16 cellular contexts compared by ENCODE assay signal in genomic region chr1:180951186-180951745, GRCh38. TPM values are rescaled to one million over a fixed set of nuclear protein-coding genes. Genes with fewer than 3 reads are reported as not detected.
DNase-seq lines count a peak whose midpoint lies in the region; ATAC-seq, FAIRE-seq and TF ChIP-seq lines count a peak whose summit lies in the region.
"Had no signal": no experiment of that assay in that cellular context is flagged by ENCODE, and none has a peak within 500 bp of the region (broad histone marks: within the 10 kb centered on the region; RNA-seq: fewer than 3 reads in every experiment).

No MANE protein-coding gene starts in this region.

- H3K18ac ChIP-seq in H1 (ENCODE audit: extremely low read depth, low read length): no peak overlapping the region

- H3K4me1 ChIP-seq in BLaER1 (peaks cover 40% of the 10 kb centered on the region), H1 (replicated peaks in 1 of 4; ENCODE audit: control insufficient read depth in 3 of 4, insufficient read depth in 4 of 4, low read length in 3 of 4) (peaks cover 0 to 8% (median 7%) of the 10 kb centered on the region in 4 experiments; a peak in 4 of 7 replicates), spleen (peaks cover 0 to 29% (median 16%) of the 10 kb centered on the region in 6 donors), gastrocnemius medialis (peaks cover 24 to 33% of the 10 kb centered on the region in 2 donors)
- H3K4me1 ChIP-seq: HAP-1, SJCRH30 had no signal

- no peak overlapping the region for H3K27ac ChIP-seq in BLaER1
- no peak overlapping the region for H3K27ac ChIP-seq in H1 (ENCODE audit: low read depth, low read length)
- H3K27ac ChIP-seq in spleen: no peak overlapping the region
- H3K27ac ChIP-seq in gastrocnemius medialis: no peak overlapping the region
- H3K27ac ChIP-seq: SJCRH30 had no signal

- H3K79me2 ChIP-seq in H1 (ENCODE audit: control insufficient read depth in 1 of 2, insufficient read depth in 2 of 2, low read length in 2 of 2): no peaks in the 10 kb centered on the region

- peak overlapping the region; percentile 46; the same call in 1 of the 2 replicates for H4K8ac ChIP-seq in H1 (ENCODE audit: extremely low read depth, insufficient read depth, low read length)

- no peak overlapping the region for H3K4me3 ChIP-seq in BLaER1
- no peak overlapping the region for H3K4me3 ChIP-seq in H7 (ENCODE audit: insufficient read depth, low read depth, low read length)
- no peak overlapping the region for H3K4me3 ChIP-seq in H1 (ENCODE audit: extremely low read depth in 1 of 4, insufficient read depth in 2 of 4, low read depth in 3 of 4, low read length in 4 of 4)
- no peak overlapping the region for H3K4me3 ChIP-seq in spleen
- H3K4me3 ChIP-seq in gastrocnemius medialis: no peak overlapping the region
- H3K4me3 ChIP-seq: HAP-1, SJCRH30 had no signal

- H2BK120ac ChIP-seq in H1 (replicated peaks; ENCODE audit: low read depth, low read length): no peak overlapping the region

- H3K36me3 ChIP-seq in BLaER1 (peaks cover 41% of the 10 kb centered on the region), H7 (replicated peaks; ENCODE audit: control insufficient read depth, insufficient read depth, low read length) (peaks cover 3% of the 10 kb centered on the region; the same call in 1 of the 2 replicates), H1 (ENCODE audit: control insufficient read depth in 2 of 4, insufficient read depth in 4 of 4, low read length in 3 of 4) (no peaks in the 10 kb centered on the region; a peak in 2 of 8 replicates), spleen (peaks cover 0 to 52% (median 0%) of the 10 kb centered on the region in 6 donors), gastrocnemius medialis (no peaks in the 10 kb centered on the region)
- H3K36me3 ChIP-seq: HAP-1 had no signal

- H4K5ac ChIP-seq in H1 (ENCODE audit: insufficient read length, low read depth, low read length): no peak overlapping the region

- no peak for TF ChIP-seq EP300 in H1 (IDR thresholded peaks at IDR 0.05; ENCODE audit: borderline replicate concordance in 1 of 2, low read depth in 2 of 2, low read length in 2 of 2)

- H2AK5ac ChIP-seq in H1 (ENCODE audit: low read depth, low read length): no peak overlapping the region

- H3K56ac ChIP-seq in H1 (replicated peaks; ENCODE audit: insufficient read length, low read depth, low read length): no peak overlapping the region

- DNase-seq in H7: peak; percentile 34
- DNase-seq in H1 (ENCODE audit: low read depth in 1 of 2, low spot score in 2 of 2): no peak
- peak; percentile 64 for DNase-seq in spleen
- no peak for DNase-seq in gastrocnemius medialis
- DNase-seq in dedifferentiated amniotic fluid mesenchymal stem cell (ENCODE audit: extremely low spot score): no peak
- DNase-seq in HCEC 1CT: no peak
- DNase-seq: COR-L47, KG1, NCI-H146, NCI-H2081, NCI-H774, PC-3, SJCRH30 had no signal

- POLR2A ChIA-PET in H1 (lab: Charles Lee; ENCODE audit: partially characterized antibody): interaction anchor here (0.8 to 2.5 kb wide), 2 partner anchors 15 to 71 kb away, joined by 4 to 7 read pairs; no protein-coding TSS in a partner anchor

- FAIRE-seq in H1 (lab: Jason Lieb, UNC): no peak

- no peak overlapping the region for H3K14ac ChIP-seq in H1 (ENCODE audit: insufficient read length)

- no peak for ATAC-seq in gastrocnemius medialis
- ATAC-seq: PC-3 had no signal

- CTCF ChIA-PET in H1 (lab: Charles Lee; ENCODE audit: partially characterized antibody): interaction anchor here (0.7 to 4.7 kb wide), 4 partner anchors 34 to 190 kb away, joined by 3 to 20 read pairs (median 6); no protein-coding TSS in a partner anchor

- no peak for TF ChIP-seq POLR2A in H1 (IDR thresholded peaks at IDR 0.05; ENCODE audit: control extremely low read depth in 1 of 2, low read depth in 2 of 2, low read length in 2 of 2)
- TF ChIP-seq POLR2A in spleen (IDR thresholded peaks at IDR 0.05): no peak
- TF ChIP-seq POLR2A in gastrocnemius medialis (IDR thresholded peaks at IDR 0.05): no peak

- 93% methylated on average over 9 of the region's 11 CpGs; no CpG with 5 or more reads in 1 of the 2 experiments for WGBS in H1 (ENCODE audit: extremely low coverage in 1 of 2, insufficient coverage in 1 of 2, insufficient read length in 1 of 2, insufficient replicate concordance in 2 of 2, low coverage in 1 of 2, low lambda C conversion rate in 2 of 2, missing lambda C conversion rate in 1 of 2), 2 experiments
- 89 to 95% (median 93%) methylated on average over 9 to 11 of the region's 11 CpGs for WGBS in spleen, 5 donors

- H3K9me3 ChIP-seq in BLaER1: peaks cover 19% of the 10 kb centered on the region
- H3K9me3 ChIP-seq in H1 (ENCODE audit: insufficient read depth in 2 of 2, low read depth in 1 of 2, low read length in 1 of 2): no peaks in the 10 kb centered on the region
- peaks cover 0 to 21% (median 13%) of the 10 kb centered on the region in 8 donors for H3K9me3 ChIP-seq in spleen
- no peaks in the 10 kb centered on the region for H3K9me3 ChIP-seq in gastrocnemius medialis
- H3K9me3 ChIP-seq: SJCRH30 had no signal

- H3K4me2 ChIP-seq in BLaER1: peak overlapping the region; percentile 14; the same call in 1 of the 2 replicates
- no peak overlapping the region for H3K4me2 ChIP-seq in H1 (ENCODE audit: insufficient read depth in 1 of 2, low read depth in 2 of 2, low read length in 2 of 2)

- H3K23me2 ChIP-seq in H1 (ENCODE audit: low read depth, low read length): no peaks in the 10 kb centered on the region

- H2BK12ac ChIP-seq in H1 (ENCODE audit: low read depth, low read length): no peak overlapping the region

- H3K4ac ChIP-seq in H1 (replicated peaks; ENCODE audit: insufficient read length, low read depth, low read length): no peak overlapping the region

- TF ChIP-seq RAD21 in H1 (IDR thresholded peaks at IDR 0.05 in 1 of 2, conservative IDR thresholded peaks at IDR 0.05 in 1 of 2; ENCODE audit: low read depth in 2 of 2, low read length in 2 of 2): no peak

- H3K23ac ChIP-seq in H1 (ENCODE audit: insufficient read length): no peak overlapping the region

- peak overlapping the region; percentile 44; the same call in 1 of the 2 replicates for H2BK5ac ChIP-seq in H1 (ENCODE audit: low read depth, low read length)

- H4K91ac ChIP-seq in H1 (replicated peaks; ENCODE audit: insufficient read length, low read length): no peak overlapping the region

- intact Hi-C loops in spleen (cut with DNase I; ENCODE audit: low total_unique reads): no loop called here
- intact Hi-C loops in gastrocnemius medialis (cut with DNase I; ENCODE audit: low total_unique reads): loop anchor here (5.0 to 10.0 kb wide), 2 partner anchors 216 to 446 kb away; partner anchors contain the start of gene ACBD6

- no peak overlapping the region for H2BK15ac ChIP-seq in H1 (ENCODE audit: low read length)

- H4K20me1 ChIP-seq in BLaER1 (peaks cover 39% of the 10 kb centered on the region), H1 (replicated peaks in 1 of 2; ENCODE audit: control insufficient read depth in 1 of 2, insufficient read depth in 2 of 2, low read length in 2 of 2) (peaks cover 0 to 1% of the 10 kb centered on the region in 2 experiments)

- H2AFZ ChIP-seq in H1 (ENCODE audit: low read length): no peak overlapping the region

- H3K9ac ChIP-seq in BLaER1 (no peak overlapping the region), H1 (replicated peaks in 1 of 4; ENCODE audit: extremely low read depth in 1 of 4, low read depth in 3 of 4, low read length in 3 of 4) (no peak overlapping the region)

- H3K27me3 ChIP-seq in BLaER1 (peaks cover 43% of the 10 kb centered on the region), H7 (ENCODE audit: control insufficient read depth, insufficient read depth, low read length) (no peaks in the 10 kb centered on the region; the same call in 1 of the 2 replicates), H1 (replicated peaks in 1 of 4; ENCODE audit: control insufficient read depth in 3 of 4, extremely low read depth in 1 of 4, insufficient read depth in 3 of 4, low read length in 3 of 4) (no peaks in the 10 kb centered on the region), spleen (replicated peaks in 1 of 7) (no peaks in the 10 kb centered on the region), gastrocnemius medialis (no peaks in the 10 kb centered on the region)
- H3K27me3 ChIP-seq: SJCRH30 had no signal

- in situ Hi-C loops in gastrocnemius medialis (cut with MboI; ENCODE audit: low sequenced_read_pairs in 4 of 4): no loop called here

- TF ChIP-seq CTCF in H1 (IDR thresholded peaks at IDR 0.05; ENCODE audit: control extremely low read depth in 1 of 3, insufficient read depth in 1 of 3, low read depth in 1 of 3, low read length in 3 of 3) (no peak), spleen (IDR thresholded peaks at IDR 0.05 in 8 of 11, conservative IDR thresholded peaks at IDR 0.05 in 3 of 11) (no peak), gastrocnemius medialis (IDR thresholded peaks at IDR 0.05 in 4 of 5, conservative IDR thresholded peaks at IDR 0.05 in 1 of 5) (no peak)

- no peak overlapping the region for H2BK20ac ChIP-seq in H1 (ENCODE audit: low read length)

- no peaks in the 10 kb centered on the region; the same call in 1 of the 2 replicates for H3K79me1 ChIP-seq in H1 (ENCODE audit: low read depth, low read length)

TF ChIP-seq in H1, 55 proteins besides CTCF, POLR2A, EP300 and RAD21:
- TF ChIP-seq ZNF274 (IDR thresholded peaks at IDR 0.05; ENCODE audit: borderline replicate concordance, extremely low read depth, low read length) (no peak), GABPA (IDR thresholded peaks at IDR 0.05; ENCODE audit: borderline replicate concordance, insufficient read depth, low read length) (no peak), POU5F1 (IDR thresholded peaks at IDR 0.05; ENCODE audit: low read depth, low read length) (no peak), EZH2 (IDR thresholded peaks at IDR 0.05; ENCODE audit: low read depth, low read length, severe bottlenecking) (no peak), NRF1 (IDR thresholded peaks at IDR 0.05; ENCODE audit: low read depth, low read length) (no peak), CEBPB (IDR thresholded peaks at IDR 0.05; ENCODE audit: low read depth, low read length) (no peak), POLR2AphosphoS5 (IDR thresholded peaks at IDR 0.05; ENCODE audit: low read depth, low read length) (no peak)

RNA-seq across cellular contexts. Expression of gene KIAA1614, which starts 38.6 kb away (rescaled TPM):
- total RNA-seq in H7 (2014; rRNA removed; shearing (Covaris generic)): 1.1 and 3.4 TPM in 2 replicates
- 2.6 and 3.1 TPM in 2 replicates for total RNA-seq in H1 (2021; fragmentation: NEBNext Ultra II Directional; extraction: Animal tissue kit (Norgen Biotek cat#: 25700))
- polyA plus RNA-seq in H1 (2011; rRNA removed): 1.3 and 1.9 TPM in 2 replicates
- polyA plus RNA-seq in H1 (2011; cell fraction: cytosol; rRNA removed): 1.8 TPM
- 2.7 TPM for polyA plus RNA-seq in H1 (2011; cell fraction: nucleus; rRNA removed)
- 1.0 to 2.5 TPM (median 1.8 TPM) in 4 replicates for polyA plus RNA-seq in H1 (2012, experiment 1 of 2)
- 1.8 TPM for polyA plus RNA-seq in H1 (2012, experiment 2 of 2)
- polyA plus RNA-seq in H1 (2013, experiment 1 of 2): 1.8 TPM
- polyA plus RNA-seq in H1 (2013, experiment 2 of 2): 0.81 TPM
- polyA minus RNA-seq in H1 (2011; rRNA and poly(A)+ RNA removed): 1.0 and 1.6 TPM in 2 replicates
- 1.8 TPM for polyA minus RNA-seq in H1 (2011; cell fraction: cytosol; rRNA and poly(A)+ RNA removed)
- 3.0 TPM for polyA minus RNA-seq in H1 (2011; cell fraction: nucleus; rRNA and poly(A)+ RNA removed)
- 1 to 10 TPM; 2.4 to 7.4 (median 4.8) TPM for total RNA-seq in spleen
- polyA plus RNA-seq in spleen: 1 to 10 TPM in 1 of 3 donors, under 1 TPM in 2; 0.50 to 2.4 (median 0.85) TPM
- 1 to 10 TPM in 3 of 4 donors, under 1 TPM in 1; 0.51 to 3.3 (median 1.3) TPM for total RNA-seq in gastrocnemius medialis
- total RNA-seq: PC-3 had no signal
- polyA plus RNA-seq: CD14-positive monocyte had no signal

Comparison
In these comparisons a context has a peak if more than half of its experiments do, and no peak if none do; other contexts are left out.
1. DNase-seq: peak in H7 (single experiment) and spleen (single experiment); none in H1 (0 of 2), gastrocnemius medialis (0 of 2), dedifferentiated amniotic fluid mesenchymal stem cell (single experiment) and HCEC 1CT (single experiment).